In the genomic region with DNA sequence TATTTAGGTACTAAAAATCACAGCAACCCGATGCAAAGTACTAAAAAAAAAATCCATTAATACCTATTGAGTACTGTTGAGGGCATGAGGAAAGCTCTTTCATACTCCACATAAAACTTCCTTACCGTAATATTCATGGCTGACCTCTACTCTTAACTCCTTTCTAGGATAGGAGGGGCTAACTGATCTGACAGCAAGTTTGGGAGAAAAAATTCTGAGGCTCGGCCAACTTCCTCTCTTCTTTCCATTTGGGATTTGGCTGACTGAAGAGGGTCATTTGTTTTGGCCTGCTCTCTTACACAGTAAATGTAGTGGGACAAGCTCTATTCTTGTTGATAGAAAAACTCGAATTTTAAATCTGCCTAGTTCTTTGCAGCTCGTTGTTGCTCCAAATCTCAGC, we compare ENCODE assay signal across 12 cellular contexts. TPM values are rescaled to one million over a fixed set of nuclear protein-coding genes. Genes with fewer than 3 reads are reported as not detected.
A peak's percentile ranks its signal among the peaks of the same experiment; 100 is the strongest.
DNase-seq lines count a peak whose midpoint lies in the region; ATAC-seq and TF ChIP-seq lines count a peak whose summit lies in the region.
"Had no signal": no experiment of that assay in that cellular context is flagged by ENCODE, and none has a peak within 500 bp of the region (broad histone marks: within the 10 kb centered on the region; RNA-seq: fewer than 3 reads in every experiment).

No MANE protein-coding gene starts in this region.

- peak overlapping the region; percentile 12 for H3K4me2 ChIP-seq in Karpas-422 (ENCODE audit: low read depth, low read length, poor library complexity, severe bottlenecking)

- H2AFZ ChIP-seq in Karpas-422 (ENCODE audit: low read length), result no peak overlapping the region

- H3K9ac ChIP-seq in Karpas-422 (ENCODE audit: low read length), result no peak overlapping the region

- H3K4me1 Mint-ChIP-seq in naive thymus-derived CD8-positive, alpha-beta T cell, result peaks cover 8 to 56% (median 46%) of the 10 kb centered on the region in 4 donors

- H3K36me3 Mint-ChIP-seq in naive thymus-derived CD8-positive, alpha-beta T cell, result peaks cover 0 to under 1% (median 0%) of the 10 kb centered on the region in 3 donors
- H3K36me3 Mint-ChIP-seq: brain had no signal

- ATAC-seq in naive thymus-derived CD8-positive, alpha-beta T cell, result no peak

- H3K27me3 Mint-ChIP-seq in naive thymus-derived CD8-positive, alpha-beta T cell, result no peaks in the 10 kb centered on the region
- H3K27me3 Mint-ChIP-seq: activated CD4-positive, alpha-beta memory T cell treated with anti-CD3 and anti-CD28 coated beads for 36 hours; brain had no signal

- peaks cover 39% of the 10 kb centered on the region for H3K4me1 ChIP-seq in Karpas-422 (ENCODE audit: low read length)

- H3K9me2 ChIP-seq in Karpas-422 (replicated peaks; ENCODE audit: insufficient read depth, low read length), result no peaks in the 10 kb centered on the region

- H3K4me3 ChIP-seq in Karpas-422 (ENCODE audit: low read length) (no peak overlapping the region), fibroblast of pulmonary artery (replicated peaks; ENCODE audit: low read depth, low read length) (no peak overlapping the region), foreskin fibroblast (ENCODE audit: low read depth in 1 of 2, low read length in 2 of 2) (no peak overlapping the region)
- H3K4me3 ChIP-seq: thyroid gland had no signal

- H3K9me3 Mint-ChIP-seq in naive thymus-derived CD8-positive, alpha-beta T cell, result no peaks in the 10 kb centered on the region
- H3K9me3 Mint-ChIP-seq: activated CD4-positive, alpha-beta memory T cell treated with anti-CD3 and anti-CD28 coated beads for 36 hours had no signal

- POLR2A ChIA-PET in naive thymus-derived CD8-positive, alpha-beta T cell (lab: Charles Lee), result interaction anchor here (0.6 to 4.2 kb wide), 4 partner anchors 8 to 673 kb away, joined by 3 to 55 read pairs (median 5); a partner anchor contains a TSS

- H3K27ac ChIP-seq in Karpas-422 (ENCODE audit: low read length), result no peak overlapping the region
- H3K27ac ChIP-seq: C4-2B, thyroid gland had no signal

- H3K27ac Mint-ChIP-seq in naive thymus-derived CD8-positive, alpha-beta T cell, result peak overlapping the region; percentile 55 to 91 (median 86)
- H3K27ac Mint-ChIP-seq: activated CD4-positive, alpha-beta memory T cell treated with anti-CD3 and anti-CD28 coated beads for 36 hours had no signal

- H3K4me3 Mint-ChIP-seq in naive thymus-derived CD8-positive, alpha-beta T cell, result peak overlapping the region in 4 of 10 donors; percentile 6 to 36 (median 30)
- H3K4me3 Mint-ChIP-seq: activated CD4-positive, alpha-beta memory T cell treated with anti-CD3 and anti-CD28 coated beads for 36 hours; brain had no signal

- H3K27me3 ChIP-seq in Karpas-422 (ENCODE audit: low read length), result no peaks in the 10 kb centered on the region
- H3K27me3 ChIP-seq: thyroid gland had no signal

- H3K36me3 ChIP-seq in Karpas-422 (ENCODE audit: insufficient read depth, low read length), result no peaks in the 10 kb centered on the region; the same call in 1 of the 2 replicates
- H3K36me3 ChIP-seq: thyroid gland had no signal

- H3K9me3 ChIP-seq in Karpas-422 (ENCODE audit: low read length), result no peaks in the 10 kb centered on the region
- H3K9me3 ChIP-seq: thyroid gland had no signal

- H4K20me1 ChIP-seq in Karpas-422 (ENCODE audit: insufficient read depth, low read depth, low read length), result no peaks in the 10 kb centered on the region

- TF ChIP-seq CTCF in fibroblast of pulmonary artery (IDR thresholded peaks at IDR 0.05; ENCODE audit: low read length, missing control alignments) (no peak), foreskin fibroblast (IDR thresholded peaks at IDR 0.05; ENCODE audit: low read depth, low read length) (no peak)

- no peaks in the 10 kb centered on the region for H3K79me2 ChIP-seq in Karpas-422 (ENCODE audit: low read length)

- DNase-seq in DMS79 treated with DMSO at 0.1 percent for 48 hours (lab: John Stamatoyannopoulos, UW), result peak; percentile 63
- no peak for DNase-seq in Karpas-422
- peak; percentile 30 for DNase-seq in fibroblast of pulmonary artery (ENCODE audit: low read depth)
- no peak for DNase-seq in naive thymus-derived CD8-positive, alpha-beta T cell
- DNase-seq in NCI-H1048 (lab: John Stamatoyannopoulos, UW), result no peak
- DNase-seq in NCI-H128 (lab: John Stamatoyannopoulos, UW; ENCODE audit: unreplicated experiment), result no peak
- DNase-seq in foreskin fibroblast, result no peak
- DNase-seq: NCI-H2171 treated with DMSO at 0.1 percent for 48 hours had no signal

RNA-seq across cellular contexts. Expression of a gene that starts 9.4 kb away (rescaled TPM):
- 12.8 and 18.4 TPM in 2 replicates for total RNA-seq in Karpas-422 (2014; rRNA removed; shearing (Covaris generic); ENCODE audit: low replicate concordance)
- total RNA-seq in naive thymus-derived CD8-positive, alpha-beta T cell, result 10 to 100 TPM; 29.2 to 31.1 TPM
- polyA plus RNA-seq in naive thymus-derived CD8-positive, alpha-beta T cell, result 10 to 100 TPM; 13.4 to 17.6 (median 14.2) TPM

Comparison
In these comparisons a context has a peak if more than half of its experiments do, and no peak if none do; other contexts are left out.
1. DNase-seq: peak in DMS79 treated with DMSO at 0.1 percent for 48 hours (single experiment) and fibroblast of pulmonary artery (single experiment); none in Karpas-422 (single experiment), naive thymus-derived CD8-positive, alpha-beta T cell (0 of 10), NCI-H1048 (single experiment), NCI-H128 (single experiment) and foreskin fibroblast (0 of 2).